ENCODE assay signal across 8 cellular contexts in genomic region chr5:108727639-108728565, GRCh38. TPM values are rescaled to one million over a fixed set of nuclear protein-coding genes. Genes with fewer than 3 reads are reported as not detected.
DNase-seq lines count a peak whose midpoint lies in the region; ATAC-seq and TF ChIP-seq lines count a peak whose summit lies in the region.

No MANE protein-coding gene starts in this region.

- H2AFZ ChIP-seq in OCI-LY7 (ENCODE audit: low read length) = peak overlapping the region; percentile 81; the same call in 1 of the 2 replicates

- CTCF ChIA-PET in OCI-LY7 (lab: Charles Lee; ENCODE audit: unreplicated experiment) = no interaction called here

- POLR2A ChIA-PET in OCI-LY7 (lab: Charles Lee) = interaction anchor here (0.9 kb wide), 1 partner anchor 31 kb away, joined by 4 read pairs; no protein-coding TSS in a partner anchor

- H3K9me3 ChIP-seq in OCI-LY7 (ENCODE audit: low read length) = no peaks in the 10 kb centered on the region
- H3K9me3 ChIP-seq in esophagus (ENCODE audit: control insufficient read depth in 2 of 2, insufficient read depth in 1 of 2, low read depth in 1 of 2, low read length in 1 of 2) = no peaks in the 10 kb centered on the region
- no peaks in the 10 kb centered on the region for H3K9me3 ChIP-seq in mucosa of rectum (ENCODE audit: control insufficient read depth in 2 of 2, low read length in 2 of 2)

- no peaks in the 10 kb centered on the region for H4K20me1 ChIP-seq in OCI-LY7 (ENCODE audit: insufficient read depth, low read length)

- no peaks in the 10 kb centered on the region for H3K9me2 ChIP-seq in OCI-LY7 (ENCODE audit: insufficient read depth, low read length)

- peaks cover 0 to 4% of the 10 kb centered on the region in 2 donors for H3K36me3 Mint-ChIP-seq in activated T-cell treated with anti-CD3 and anti-CD28 coated beads, Interleukin-2, amount 50 U/mL, for 72 hours (ENCODE audit: insufficient read depth in 2 of 2)

- H3K27ac ChIP-seq in OCI-LY7 (ENCODE audit: low read depth, low read length, poor library complexity, severe bottlenecking) (no peak overlapping the region), esophagus (ENCODE audit: low read depth in 2 of 2, low read length in 1 of 2) (peak overlapping the region; percentile 97 to 98), mucosa of rectum (ENCODE audit: low read depth in 2 of 2, low read length in 2 of 2) (peak overlapping the region; percentile 92 to 93)

- H3K4me3 ChIP-seq in OCI-LY7 (ENCODE audit: low read depth, low read length, poor library complexity, severe bottlenecking) (peak overlapping the region; percentile 56), esophagus (ENCODE audit: low read depth in 1 of 2, low read length in 2 of 2) (peak overlapping the region; percentile 82 to 87), mucosa of rectum (ENCODE audit: low read length in 2 of 2) (peak overlapping the region; percentile 90 to 91)

- H3K4me1 ChIP-seq in OCI-LY7 (ENCODE audit: insufficient read depth, low read length, poor library complexity, severe bottlenecking) (peaks cover 14% of the 10 kb centered on the region), esophagus (ENCODE audit: control insufficient read depth in 2 of 2, insufficient read depth in 2 of 2, low read length in 1 of 2) (no peaks in the 10 kb centered on the region), mucosa of rectum (ENCODE audit: control insufficient read depth in 2 of 2, insufficient read depth in 2 of 2, low read length in 2 of 2) (peaks cover 4 to 13% of the 10 kb centered on the region in 2 donors)

- peak overlapping the region; percentile 94 for H3K27ac Mint-ChIP-seq in activated T-cell treated with anti-CD3 and anti-CD28 coated beads, Interleukin-2, amount 50 U/mL, for 72 hours
- H3K27ac Mint-ChIP-seq in stimulated activated naive CD8-positive, alpha-beta T cell treated with anti-CD3 and anti-CD28 coated beads, Interleukin-15, amount 100 ng/mL, for 72 hours = peak overlapping the region; percentile 91 to 99

- peak overlapping the region; percentile 65 for H3K4me2 ChIP-seq in OCI-LY7 (ENCODE audit: low read length)

- H3K4me1 Mint-ChIP-seq in activated T-cell treated with anti-CD3 and anti-CD28 coated beads, Interleukin-2, amount 50 U/mL, for 72 hours (ENCODE audit: low read depth) = peaks cover 24% of the 10 kb centered on the region
- H3K4me1 Mint-ChIP-seq in stimulated activated naive CD8-positive, alpha-beta T cell treated with anti-CD3 and anti-CD28 coated beads, Interleukin-15, amount 100 ng/mL, for 72 hours = peaks cover 38% of the 10 kb centered on the region

- BruUV-seq in OCI-LY7 (replicated peaks; lab: Mats Ljungman, UMichigan) = no TSS peak

- WGBS in esophagus, 2 donors = 1% methylated on average over 61 of the region's 61 CpGs

- no peaks in the 10 kb centered on the region for H3K36me3 ChIP-seq in OCI-LY7 (ENCODE audit: insufficient read depth, low read length)
- H3K36me3 ChIP-seq in esophagus (ENCODE audit: control insufficient read depth in 2 of 2, insufficient read depth in 2 of 2, low read length in 1 of 2) = no peaks in the 10 kb centered on the region
- no peaks in the 10 kb centered on the region for H3K36me3 ChIP-seq in mucosa of rectum (ENCODE audit: control insufficient read depth in 2 of 2, insufficient read depth in 2 of 2, low read length in 2 of 2)

- H3K4me3 Mint-ChIP-seq in activated T-cell treated with anti-CD3 and anti-CD28 coated beads, Interleukin-2, amount 50 U/mL, for 72 hours = peak overlapping the region; percentile 78 to 99
- peak overlapping the region; percentile 70 to 88 for H3K4me3 Mint-ChIP-seq in stimulated activated naive CD8-positive, alpha-beta T cell treated with anti-CD3 and anti-CD28 coated beads, Interleukin-15, amount 100 ng/mL, for 72 hours

- peak overlapping the region; percentile 78 to 97 for H3K9ac ChIP-seq in mucosa of rectum (ENCODE audit: low read depth in 1 of 2, low read length in 2 of 2)

- peak; percentile 79 for ATAC-seq in GM21515 (IDR thresholded peaks at IDR 0.05; ENCODE audit: unreplicated experiment)
- ATAC-seq in activated T-cell treated with anti-CD3 and anti-CD28 coated beads, Interleukin-2, amount 50 U/mL, for 72 hours (replicated peaks in 1 of 2) = peak; percentile 93 to 98
- peak; percentile 87 for ATAC-seq in stimulated activated naive CD8-positive, alpha-beta T cell treated with anti-CD3 and anti-CD28 coated beads, Interleukin-15, amount 100 ng/mL, for 72 hours

- no peaks in the 10 kb centered on the region for H3K79me2 ChIP-seq in OCI-LY7 (ENCODE audit: insufficient read depth, low read depth, low read length)

- H3K9me3 Mint-ChIP-seq in activated T-cell treated with anti-CD3 and anti-CD28 coated beads, Interleukin-2, amount 50 U/mL, for 72 hours = no peaks in the 10 kb centered on the region
- H3K9me3 Mint-ChIP-seq in stimulated activated naive CD8-positive, alpha-beta T cell treated with anti-CD3 and anti-CD28 coated beads, Interleukin-15, amount 100 ng/mL, for 72 hours = no peaks in the 10 kb centered on the region

- H3K27me3 Mint-ChIP-seq in activated T-cell treated with anti-CD3 and anti-CD28 coated beads, Interleukin-2, amount 50 U/mL, for 72 hours (ENCODE audit: low read depth) = peaks cover 61% of the 10 kb centered on the region
- peaks cover 58% of the 10 kb centered on the region for H3K27me3 Mint-ChIP-seq in stimulated activated naive CD8-positive, alpha-beta T cell treated with anti-CD3 and anti-CD28 coated beads, Interleukin-15, amount 100 ng/mL, for 72 hours

- TF ChIP-seq CTCF in OCI-LY7 (conservative IDR thresholded peaks at IDR 0.05; ENCODE audit: low read length) = no peak

- peak; percentile 26 for DNase-seq in DMS153 treated with DMSO at 0.1 percent for 48 hours (lab: John Stamatoyannopoulos, UW; ENCODE audit: unreplicated experiment)
- peak; percentile 5 to 93 (median 84) for DNase-seq in HUDEP-2 (lab: John Stamatoyannopoulos, UW; ENCODE audit: unreplicated experiment in 76 of 76)
- DNase-seq in OCI-LY7 (ENCODE audit: low spot score) = peak; percentile 2
- peak; percentile 46 to 71 for DNase-seq in activated T-cell treated with anti-CD3 and anti-CD28 coated beads, Interleukin-2, amount 50 U/mL, for 72 hours
- peak; percentile 63 for DNase-seq in stimulated activated naive CD8-positive, alpha-beta T cell treated with anti-CD3 and anti-CD28 coated beads, Interleukin-15, amount 100 ng/mL, for 72 hours

- H3K27me3 ChIP-seq in esophagus (ENCODE audit: control insufficient read depth in 1 of 2, insufficient read depth in 2 of 2, low read length in 2 of 2) (no peaks in the 10 kb centered on the region), mucosa of rectum (ENCODE audit: control insufficient read depth in 2 of 2, insufficient read depth in 2 of 2, low read length in 2 of 2) (no peaks in the 10 kb centered on the region)

- intact Hi-C loops in OCI-LY7 (cut with micrococcal nuclease; ENCODE audit: unreplicated experiment) = no loop called here

RNA-seq across cellular contexts. Expression of gene FER, which starts 19.8 kb away (rescaled TPM):
- 9.4 and 11.8 TPM in 2 replicates for total RNA-seq in OCI-LY7 (2014; rRNA removed; shearing (Covaris generic))
- total RNA-seq in OCI-LY7 (2022) = 9.1 and 10.0 TPM in 2 replicates
- total RNA-seq in activated T-cell treated with anti-CD3 and anti-CD28 coated beads, Interleukin-2, amount 50 U/mL, for 72 hours = 10 to 100 TPM; 12.8 to 15.5 TPM
- polyA plus RNA-seq in esophagus = 1 to 10 TPM; 3.2 to 5.1 TPM

Comparison
In these comparisons a context has a peak if more than half of its experiments do, and no peak if none do; other contexts are left out.
1. DNase-seq: peak in every context shown above with its lines; median percentile 84 in HUDEP-2; 63 in stimulated activated naive CD8-positive, alpha-beta T cell treated with anti-CD3 and anti-CD28 coated beads, Interleukin-15, amount 100 ng/mL, for 72 hours; 58 in activated T-cell treated with anti-CD3 and anti-CD28 coated beads, Interleukin-2, amount 50 U/mL, for 72 hours; 26 in DMS153 treated with DMSO at 0.1 percent for 48 hours; 2 in OCI-LY7.